Comparison of ENCODE assay signal across 8 cellular contexts in the genomic region with DNA sequence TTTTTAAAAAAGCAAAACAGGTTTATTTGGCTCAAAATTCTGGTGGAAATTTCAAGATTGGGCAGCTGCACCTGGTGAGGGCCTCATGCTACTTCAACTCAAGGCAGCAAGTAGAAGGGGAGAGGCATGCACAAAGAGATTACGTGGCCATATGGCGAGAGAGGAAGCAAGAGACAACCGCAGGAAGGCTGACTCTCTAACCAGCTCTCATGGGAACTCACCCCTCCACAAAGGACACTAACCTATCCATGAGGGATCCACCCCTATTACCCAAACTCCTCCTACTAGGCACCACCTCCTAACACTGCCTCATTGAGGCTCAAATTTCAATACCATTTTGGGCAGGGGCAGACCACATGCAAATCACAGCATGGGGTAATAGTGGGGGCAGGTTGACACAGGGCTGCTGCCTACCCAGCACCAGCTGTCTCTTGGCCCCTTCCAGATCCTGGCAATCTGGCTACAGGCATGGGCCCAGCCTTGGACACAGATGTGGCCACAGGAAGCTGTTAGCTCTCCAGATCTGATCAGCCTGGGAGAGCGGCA. TPM values are rescaled to one million over a fixed set of nuclear protein-coding genes. Genes with fewer than 3 reads are reported as not detected.
DNase-seq lines count a peak whose midpoint lies in the region; ATAC-seq, FAIRE-seq and TF ChIP-seq lines count a peak whose summit lies in the region.

No MANE protein-coding gene starts in this region.

- FAIRE-seq in keratinocyte (lab: Jason Lieb, UNC): no peak

- no peak for TF ChIP-seq EP300 in SK-N-SH (IDR thresholded peaks at IDR 0.05; ENCODE audit: borderline replicate concordance in 1 of 2, low read depth in 1 of 2, low read length in 1 of 2)

- H3K79me2 ChIP-seq in SK-N-SH (ENCODE audit: insufficient read depth) (peaks cover 94% of the 10 kb centered on the region), Loucy (ENCODE audit: insufficient read depth, low read length) (peaks cover 59% of the 10 kb centered on the region), keratinocyte (ENCODE audit: control insufficient read depth, insufficient read depth, low read length) (peaks cover 54% of the 10 kb centered on the region)

- DNase-seq in SK-N-SH (no peak), H7 (peak; percentile 68), keratinocyte (ENCODE audit: low read depth, low spot score) (no peak), NCI-H1092 treated with DMSO at 0.1 percent for 48 hours (lab: John Stamatoyannopoulos, UW) (no peak), cortex of kidney (lab: John Stamatoyannopoulos, UW) (no peak)

- ATAC-seq in SK-N-SH treated with all-trans-retinoic acid at 6 μM for 48 hours: no peak

- H3K27me3 ChIP-seq in SK-N-SH (ENCODE audit: insufficient read depth): no peaks in the 10 kb centered on the region
- no peaks in the 10 kb centered on the region for H3K27me3 ChIP-seq in H7 (ENCODE audit: control insufficient read depth, insufficient read depth, low read length)
- H3K27me3 ChIP-seq in Loucy (ENCODE audit: insufficient read depth, low read length, poor library complexity, severe bottlenecking): no peaks in the 10 kb centered on the region
- no peaks in the 10 kb centered on the region for H3K27me3 ChIP-seq in keratinocyte (ENCODE audit: control insufficient read depth, extremely low read depth, insufficient read depth, low read length)

- CTCF ChIA-PET in SK-N-SH (lab: Yijun Ruan, JAX): interaction anchor here (1.2 to 5.7 kb wide), 3 partner anchors 18 to 564 kb away, joined by 3 to 31 read pairs (median 5); no protein-coding TSS in a partner anchor

- TF ChIP-seq CTCF in SK-N-SH (IDR thresholded peaks at IDR 0.05): no peak
- TF ChIP-seq CTCF in Loucy (conservative IDR thresholded peaks at IDR 0.05; ENCODE audit: low read length): no peak
- no peak for TF ChIP-seq CTCF in VCaP (conservative IDR thresholded peaks at IDR 0.05)
- no peak for TF ChIP-seq CTCF in keratinocyte (optimal IDR thresholded peaks at IDR 0.05 in 1 of 3, IDR thresholded peaks at IDR 0.05 in 1 of 3, conservative IDR thresholded peaks at IDR 0.05 in 1 of 3; ENCODE audit: extremely low read depth in 1 of 3, insufficient read depth in 2 of 3, low read length in 3 of 3)

- H3K36me3 ChIP-seq in SK-N-SH (replicated peaks in 1 of 2; ENCODE audit: control insufficient read depth in 1 of 2, insufficient read depth in 2 of 2, low read length in 1 of 2) (peaks cover 8 to 12% of the 10 kb centered on the region in 2 experiments), H7 (replicated peaks; ENCODE audit: control insufficient read depth, insufficient read depth, low read length) (0 out of 2 replicates have a peak, but pooled peaks cover 2% of the 10 kb centered on the region), Loucy (ENCODE audit: insufficient read depth, low read length) (no peaks in the 10 kb centered on the region), keratinocyte (ENCODE audit: control insufficient read depth in 2 of 2, extremely low read depth in 1 of 2, insufficient read depth in 2 of 2, low read length in 2 of 2) (peaks cover 0 to 6% of the 10 kb centered on the region in 2 experiments)

- dilution Hi-C loops in keratinocyte (cut with MboI; ENCODE audit: extremely low pct_ligation_motif_present, low sequenced_read_pairs): no loop called here

- TF ChIP-seq RAD21 in SK-N-SH (IDR thresholded peaks at IDR 0.05; ENCODE audit: low read length): no peak

- 96% methylated on average over 4 of the region's 4 CpGs for WGBS in SK-N-SH (ENCODE audit: low lambda C conversion rate)

- peaks cover 31% of the 10 kb centered on the region for H4K20me1 ChIP-seq in SK-N-SH (ENCODE audit: insufficient read depth)
- H4K20me1 ChIP-seq in Loucy (ENCODE audit: insufficient read depth, low read length, poor library complexity, severe bottlenecking): peaks cover 37% of the 10 kb centered on the region
- peaks cover 23% of the 10 kb centered on the region for H4K20me1 ChIP-seq in keratinocyte (ENCODE audit: control insufficient read depth, extremely low read depth, insufficient read depth, low read length)

- H2AFZ ChIP-seq in SK-N-SH (ENCODE audit: low read depth): no peak overlapping the region
- H2AFZ ChIP-seq in Loucy (ENCODE audit: low read length): no peak overlapping the region
- no peak overlapping the region for H2AFZ ChIP-seq in keratinocyte (ENCODE audit: control insufficient read depth, low read length)

- H3K9me2 ChIP-seq in SK-N-SH: no peaks in the 10 kb centered on the region
- H3K9me2 ChIP-seq in Loucy (replicated peaks; ENCODE audit: low read depth, low read length): no peaks in the 10 kb centered on the region

- H3K9me3 ChIP-seq in SK-N-SH (no peaks in the 10 kb centered on the region), Loucy (ENCODE audit: insufficient read depth, low read depth, low read length) (no peaks in the 10 kb centered on the region), keratinocyte (ENCODE audit: control insufficient read depth, low read depth, low read length) (no peaks in the 10 kb centered on the region)

- H3K4me2 ChIP-seq in SK-N-SH: peak overlapping the region; percentile 95
- H3K4me2 ChIP-seq in Loucy (ENCODE audit: low read depth, low read length, poor library complexity, severe bottlenecking): peak overlapping the region; percentile 98
- H3K4me2 ChIP-seq in keratinocyte (ENCODE audit: control insufficient read depth, extremely low read depth, insufficient read depth, low read depth, low read length): peak overlapping the region; percentile 69

- peak overlapping the region; percentile 93; the same call in 1 of the 2 replicates for H3K9ac ChIP-seq in SK-N-SH
- peak overlapping the region; percentile 86 for H3K9ac ChIP-seq in Loucy (ENCODE audit: low read depth, low read length, poor library complexity, severe bottlenecking)
- peak overlapping the region; percentile 89 for H3K9ac ChIP-seq in keratinocyte (ENCODE audit: control insufficient read depth, extremely low read depth, insufficient read depth, low read length)

- POLR2A ChIA-PET in SK-N-SH (lab: Yijun Ruan, JAX): interaction anchor here (0.8 to 3.2 kb wide), 2 partner anchors 18 to 23 kb away, joined by 3 to 19 read pairs; a partner anchor contains a TSS

- H3K4me1 ChIP-seq in SK-N-SH (ENCODE audit: control insufficient read depth in 1 of 2, insufficient read depth in 2 of 2, low read depth in 1 of 2, low read length in 1 of 2) (peaks cover 17 to 35% of the 10 kb centered on the region in 2 experiments; a peak in 3 of 4 replicates), Loucy (ENCODE audit: insufficient read depth, low read length, poor library complexity, severe bottlenecking) (peaks cover 46% of the 10 kb centered on the region), keratinocyte (ENCODE audit: control insufficient read depth, extremely low read depth, insufficient read depth, low read length) (peaks cover 46% of the 10 kb centered on the region)

- peaks cover 7% of the 10 kb centered on the region for H3K9me1 ChIP-seq in keratinocyte (ENCODE audit: control insufficient read depth, extremely low read depth, insufficient read depth, low read length)

- H3K4me3 ChIP-seq in SK-N-SH (ENCODE audit: low read depth in 2 of 2, low read length in 1 of 2) (peak overlapping the region in 1 of 2 experiments; percentile 100; a peak in 1 of 4 replicates), H7 (ENCODE audit: insufficient read depth, low read depth, low read length) (no peak overlapping the region), Loucy (ENCODE audit: low read length, poor library complexity, severe bottlenecking) (peak overlapping the region; percentile 99), keratinocyte (ENCODE audit: control insufficient read depth in 2 of 3, extremely low read depth in 1 of 3, insufficient read depth in 2 of 3, low read depth in 1 of 3, low read length in 3 of 3) (peak overlapping the region in 2 of 3 experiments; percentile 85 to 87)

- no peak overlapping the region for H3K27ac ChIP-seq in SK-N-SH (ENCODE audit: low read depth in 2 of 2, low read length in 1 of 2)
- peak overlapping the region; percentile 86; the same call in 1 of the 2 replicates for H3K27ac ChIP-seq in VCaP
- peak overlapping the region; percentile 82 for H3K27ac ChIP-seq in keratinocyte (ENCODE audit: control insufficient read depth, insufficient read depth, low read length)

- peaks cover 3% of the 10 kb centered on the region for H3F3A ChIP-seq in SK-N-SH (replicated peaks; ENCODE audit: insufficient read depth)
- no peaks in the 10 kb centered on the region for H3F3A ChIP-seq in Loucy (ENCODE audit: low read depth)

RNA-seq across cellular contexts. Expression of a gene that starts 2.0 kb away (rescaled TPM):
- polyA plus RNA-seq in SK-N-SH (2012; rRNA removed) (24.0 and 28.1 TPM in 2 replicates), keratinocyte (6.1 to 11.8 TPM (median 7.1 TPM) in 3 replicates)
- polyA plus RNA-seq in SK-N-SH (2012; cell fraction: cytosol; rRNA removed): 7.5 and 13.2 TPM in 2 replicates
- polyA plus RNA-seq in SK-N-SH (2012; cell fraction: nucleus; rRNA removed): 110 and 163 TPM in 2 replicates
- 66.5 and 69.0 TPM in 2 replicates for total RNA-seq in H7 (2014; rRNA removed; shearing (Covaris generic))
- polyA plus RNA-seq in keratinocyte (2011; ENCODE audit: low read depth): 1.8 TPM
- polyA plus RNA-seq in keratinocyte (2011; cell fraction: cytosol; rRNA removed): 2.8 and 6.2 TPM in 2 replicates
- 25.2 and 31.0 TPM in 2 replicates for polyA plus RNA-seq in keratinocyte (2011; cell fraction: nucleus; rRNA removed)
- 10.3 and 11.0 TPM in 2 replicates for polyA plus RNA-seq in keratinocyte (2012; ENCODE audit: low replicate concordance)
- polyA minus RNA-seq in keratinocyte: 4.4 to 7.3 TPM (median 4.7 TPM) in 3 replicates
- polyA minus RNA-seq in keratinocyte (2011; cell fraction: cytosol; rRNA and poly(A)+ RNA removed): 2.7 TPM
- polyA minus RNA-seq in keratinocyte (2011; cell fraction: nucleus; rRNA and poly(A)+ RNA removed): 10.9 and 16.0 TPM in 2 replicates

RNA-seq across cellular contexts. Expression of a gene that starts 16.3 kb away (rescaled TPM):
- polyA plus RNA-seq in SK-N-SH (2012; rRNA removed): 13.3 and 14.3 TPM in 2 replicates
- 4.9 and 9.6 TPM in 2 replicates for polyA plus RNA-seq in SK-N-SH (2012; cell fraction: cytosol; rRNA removed)
- polyA plus RNA-seq in SK-N-SH (2012; cell fraction: nucleus; rRNA removed): 41.2 and 59.3 TPM in 2 replicates
- 10.3 and 15.2 TPM in 2 replicates for total RNA-seq in H7 (2014; rRNA removed; shearing (Covaris generic))
- polyA plus RNA-seq in keratinocyte: 3.7 to 10.1 TPM (median 6.5 TPM) in 3 replicates
- 16.5 TPM for polyA plus RNA-seq in keratinocyte (2011; ENCODE audit: low read depth)
- polyA plus RNA-seq in keratinocyte (2011; cell fraction: cytosol; rRNA removed): 7.4 and 17.1 TPM in 2 replicates
- polyA plus RNA-seq in keratinocyte (2011; cell fraction: nucleus; rRNA removed): 13.0 and 19.1 TPM in 2 replicates
- 17.6 and 23.4 TPM in 2 replicates for polyA plus RNA-seq in keratinocyte (2012; ENCODE audit: low replicate concordance)
- 8.4 to 59.2 TPM (median 10.9 TPM) in 3 replicates for polyA minus RNA-seq in keratinocyte
- polyA minus RNA-seq in keratinocyte (2011; cell fraction: cytosol; rRNA and poly(A)+ RNA removed): 44.5 TPM
- polyA minus RNA-seq in keratinocyte (2011; cell fraction: nucleus; rRNA and poly(A)+ RNA removed): 13.1 and 14.1 TPM in 2 replicates

RNA-seq across cellular contexts. Expression of a gene that starts 24.4 kb away (rescaled TPM):
- polyA plus RNA-seq in SK-N-SH (2012; rRNA removed): 4.1 and 6.4 TPM in 2 replicates
- polyA plus RNA-seq in SK-N-SH (2012; cell fraction: cytosol; rRNA removed): 5.2 and 5.8 TPM in 2 replicates
- 4.5 and 5.9 TPM in 2 replicates for polyA plus RNA-seq in SK-N-SH (2012; cell fraction: nucleus; rRNA removed)
- total RNA-seq in H7 (2014; rRNA removed; shearing (Covaris generic)): 2.4 and 2.5 TPM in 2 replicates
- 2.8 to 4.4 TPM (median 4.1 TPM) in 3 replicates for polyA plus RNA-seq in keratinocyte
- 0.54 TPM for polyA plus RNA-seq in keratinocyte (2011; ENCODE audit: low read depth)
- 3.0 and 5.0 TPM in 2 replicates for polyA plus RNA-seq in keratinocyte (2011; cell fraction: cytosol; rRNA removed)
- polyA plus RNA-seq in keratinocyte (2011; cell fraction: nucleus; rRNA removed): 2.1 and 3.7 TPM in 2 replicates
- polyA plus RNA-seq in keratinocyte (2012; ENCODE audit: low replicate concordance): 1.9 and 6.3 TPM in 2 replicates
- 0.23 to 1.7 TPM (median 0.42 TPM) in 3 replicates for polyA minus RNA-seq in keratinocyte
- 2.1 TPM for polyA minus RNA-seq in keratinocyte (2011; cell fraction: cytosol; rRNA and poly(A)+ RNA removed)
- polyA minus RNA-seq in keratinocyte (2011; cell fraction: nucleus; rRNA and poly(A)+ RNA removed): 0.95 and 1.0 TPM in 2 replicates

RNA-seq across cellular contexts. Expression of a gene that starts 26.8 kb away (rescaled TPM):
- polyA plus RNA-seq in SK-N-SH (2012; rRNA removed): 12.1 and 15.9 TPM in 2 replicates
- 5.0 and 7.1 TPM in 2 replicates for polyA plus RNA-seq in SK-N-SH (2012; cell fraction: cytosol; rRNA removed)
- polyA plus RNA-seq in SK-N-SH (2012; cell fraction: nucleus; rRNA removed): 56.7 and 59.6 TPM in 2 replicates
- 3.6 and 8.9 TPM in 2 replicates for total RNA-seq in H7 (2014; rRNA removed; shearing (Covaris generic))
- 2.5 to 5.0 TPM (median 3.3 TPM) in 3 replicates for polyA plus RNA-seq in keratinocyte
- polyA plus RNA-seq in keratinocyte (2011; ENCODE audit: low read depth): 2.6 TPM
- polyA plus RNA-seq in keratinocyte (2011; cell fraction: cytosol; rRNA removed): 2.6 and 3.9 TPM in 2 replicates
- polyA plus RNA-seq in keratinocyte (2011; cell fraction: nucleus; rRNA removed): 7.7 and 9.9 TPM in 2 replicates
- polyA plus RNA-seq in keratinocyte (2012; ENCODE audit: low replicate concordance): 3.6 and 4.7 TPM in 2 replicates
- polyA minus RNA-seq in keratinocyte: 4.3 to 17.3 TPM (median 7.7 TPM) in 3 replicates
- polyA minus RNA-seq in keratinocyte (2011; cell fraction: cytosol; rRNA and poly(A)+ RNA removed): 3.5 TPM
- 5.5 and 8.6 TPM in 2 replicates for polyA minus RNA-seq in keratinocyte (2011; cell fraction: nucleus; rRNA and poly(A)+ RNA removed)

RNA-seq across cellular contexts. Expression of a gene that starts 40.7 kb away (rescaled TPM):
- polyA plus RNA-seq in SK-N-SH (2012; rRNA removed) (1.2 and 1.3 TPM in 2 replicates), keratinocyte (0.04 to 0.17 TPM (median 0.09 TPM) in 3 replicates)
- 0.31 and 0.37 TPM in 2 replicates for polyA plus RNA-seq in SK-N-SH (2012; cell fraction: cytosol; rRNA removed)
- polyA plus RNA-seq in SK-N-SH (2012; cell fraction: nucleus; rRNA removed): 8.6 and 12.4 TPM in 2 replicates
- 0.07 TPM in 1 of 2 replicates, not detected in the other for total RNA-seq in H7 (2014; rRNA removed; shearing (Covaris generic))
- not detected for polyA plus RNA-seq in keratinocyte (2011; ENCODE audit: low read depth)
- 0.04 and 0.06 TPM in 2 replicates for polyA plus RNA-seq in keratinocyte (2011; cell fraction: cytosol; rRNA removed)
- 0.34 and 0.63 TPM in 2 replicates for polyA plus RNA-seq in keratinocyte (2011; cell fraction: nucleus; rRNA removed)
- 0.38 TPM in 1 of 2 replicates, not detected in the other for polyA plus RNA-seq in keratinocyte (2012; ENCODE audit: low replicate concordance)
- polyA minus RNA-seq in keratinocyte: 0.23 TPM in 1 of 3 replicates, not detected in the others
- polyA minus RNA-seq in keratinocyte (2011; cell fraction: cytosol; rRNA and poly(A)+ RNA removed): not detected
- 0.23 and 0.42 TPM in 2 replicates for polyA minus RNA-seq in keratinocyte (2011; cell fraction: nucleus; rRNA and poly(A)+ RNA removed)

Comparison
In these comparisons a context has a peak if more than half of its experiments do, and no peak if none do; other contexts are left out.
1. H3K27ac ChIP-seq: peak in VCaP (single experiment) and keratinocyte (single experiment); none in SK-N-SH (0 of 2).
2. Peak in every context shown above with its lines, with median percentiles within 50 percentile points of each other: H3K4me2 ChIP-seq and H3K9ac ChIP-seq.